In genomic region chr1:24992124-24992760, GRCh38 we compare ENCODE assay signal across 1 cellular context.
TF ChIP-seq lines count a peak whose summit lies in the region.

No MANE protein-coding gene starts in this region.

TF ChIP-seq in SK-N-SH, 30 proteins besides CTCF, POLR2A, EP300 and RAD21 (continued from another document):
- TF ChIP-seq REST (IDR thresholded peaks at IDR 0.05; ENCODE audit: low read depth, low read length) (no peak), USF1 (IDR thresholded peaks at IDR 0.05; ENCODE audit: borderline replicate concordance, low read depth) (no peak)
